Comparison of ENCODE assay signal across 17 cellular contexts in genomic region chr2:135182190-135182589, GRCh38.
DNase-seq lines count a peak whose midpoint lies in the region; ATAC-seq, FAIRE-seq and TF ChIP-seq lines count a peak whose summit lies in the region.
"Had no signal": no experiment of that assay in that cellular context is flagged by ENCODE, and none has a peak within 500 bp of the region (broad histone marks: within the 10 kb centered on the region; RNA-seq: fewer than 3 reads in every experiment).

No MANE protein-coding gene starts in this region.

- H3K18ac ChIP-seq in H1 (ENCODE audit: extremely low read depth, low read length): no peak overlapping the region

- TF ChIP-seq POLR2A in H1 (IDR thresholded peaks at IDR 0.05; ENCODE audit: control extremely low read depth in 1 of 2, low read depth in 2 of 2, low read length in 2 of 2): no peak

- POLR2A ChIA-PET in CD8-positive, alpha-beta T cell (lab: Charles Lee): no interaction called here
- POLR2A ChIA-PET in H1 (lab: Charles Lee; ENCODE audit: partially characterized antibody): interaction anchor here (0.6 to 1.0 kb wide), 2 partner anchors 9 to 198 kb away, joined by 3 read pairs; no protein-coding TSS in a partner anchor

- no peaks in the 10 kb centered on the region for H3K23me2 ChIP-seq in H1 (ENCODE audit: low read depth, low read length)

- H2BK15ac ChIP-seq in H1 (ENCODE audit: low read length): no peak overlapping the region

- no peaks in the 10 kb centered on the region for H3K4me1 Mint-ChIP-seq in CD8-positive, alpha-beta T cell (ENCODE audit: low read depth)
- H3K4me1 Mint-ChIP-seq in neural crest cell: peaks cover 18% of the 10 kb centered on the region
- H3K4me1 Mint-ChIP-seq: CD14-positive monocyte had no signal

- H3K4me3 ChIP-seq in CD8-positive, alpha-beta T cell (ENCODE audit: low read depth, low read length): no peak overlapping the region
- H3K4me3 ChIP-seq in WERI-Rb-1 (ENCODE audit: low read depth, low read length): peak overlapping the region; percentile 40
- H3K4me3 ChIP-seq in H1 (ENCODE audit: extremely low read depth in 1 of 4, insufficient read depth in 2 of 4, low read depth in 3 of 4, low read length in 4 of 4): no peak overlapping the region
- H3K4me3 ChIP-seq: K562 had no signal

- DNase-seq in CD8-positive, alpha-beta T cell: no peak
- peak; percentile 41 for DNase-seq in WERI-Rb-1
- DNase-seq in H1 (ENCODE audit: low read depth in 1 of 2, low spot score in 2 of 2): no peak
- no peak for DNase-seq in neural crest cell (ENCODE audit: low read depth, low spot score)
- no peak for DNase-seq in dedifferentiated amniotic fluid mesenchymal stem cell (ENCODE audit: extremely low spot score)
- DNase-seq in AG08395 (ENCODE audit: low spot score): no peak
- DNase-seq: AML-193; EL; NCI-H187; NCI-H226; NCI-H526 treated with DMSO at 0.1 percent for 48 hours; NK-92 treated with Interleukin-12 subunit alpha and Interleukin-12 subunit beta, amount 100 ng/mL, for 24 hours; SHP77 treated with DMSO at 0.1 percent for 48 hours had no signal

- no peak overlapping the region for H4K91ac ChIP-seq in H1 (replicated peaks; ENCODE audit: insufficient read length, low read length)

- H3K4me3 Mint-ChIP-seq in CD8-positive, alpha-beta T cell: no peak overlapping the region
- H3K4me3 Mint-ChIP-seq in neural crest cell: no peak overlapping the region
- H3K4me3 Mint-ChIP-seq: CD14-positive monocyte had no signal

- H4K5ac ChIP-seq in H1 (ENCODE audit: insufficient read length, low read depth, low read length): no peak overlapping the region

- CTCF ChIA-PET in CD8-positive, alpha-beta T cell (lab: Charles Lee): no interaction called here
- CTCF ChIA-PET in H1 (lab: Charles Lee; ENCODE audit: partially characterized antibody): interaction anchor here (0.9 to 1.6 kb wide), 2 partner anchors 72 to 193 kb away, joined by 3 to 4 read pairs; no protein-coding TSS in a partner anchor

- H3K9ac ChIP-seq in H1 (replicated peaks in 1 of 4; ENCODE audit: extremely low read depth in 1 of 4, low read depth in 3 of 4, low read length in 3 of 4): no peak overlapping the region

- no peak for FAIRE-seq in H1 (lab: Jason Lieb, UNC)
- FAIRE-seq: K562 had no signal

- H2BK20ac ChIP-seq in H1 (ENCODE audit: low read length): no peak overlapping the region

- H4K20me1 ChIP-seq in H1 (replicated peaks in 1 of 2; ENCODE audit: control insufficient read depth in 1 of 2, insufficient read depth in 2 of 2, low read length in 2 of 2): no peaks in the 10 kb centered on the region

- TF ChIP-seq EP300 in H1 (IDR thresholded peaks at IDR 0.05; ENCODE audit: borderline replicate concordance in 1 of 2, low read depth in 2 of 2, low read length in 2 of 2): no peak

- no peak overlapping the region for H2AFZ ChIP-seq in H1 (ENCODE audit: low read length)

- no peak overlapping the region for H4K8ac ChIP-seq in H1 (ENCODE audit: extremely low read depth, insufficient read depth, low read length)

- no peaks in the 10 kb centered on the region for H3K27me3 ChIP-seq in CD8-positive, alpha-beta T cell (ENCODE audit: insufficient read depth, low read length)
- no peaks in the 10 kb centered on the region for H3K27me3 ChIP-seq in WERI-Rb-1 (ENCODE audit: insufficient read depth, low read depth, severe bottlenecking)
- H3K27me3 ChIP-seq in H1 (replicated peaks in 1 of 4; ENCODE audit: control insufficient read depth in 3 of 4, extremely low read depth in 1 of 4, insufficient read depth in 3 of 4, low read length in 3 of 4): no peaks in the 10 kb centered on the region

- H3K36me3 Mint-ChIP-seq in CD8-positive, alpha-beta T cell: peaks cover 10% of the 10 kb centered on the region
- peaks cover 5% of the 10 kb centered on the region for H3K36me3 Mint-ChIP-seq in neural crest cell (ENCODE audit: low read depth)

- no peak overlapping the region for H2BK12ac ChIP-seq in H1 (ENCODE audit: low read depth, low read length)

- H3K79me1 ChIP-seq in H1 (ENCODE audit: low read depth, low read length): no peaks in the 10 kb centered on the region

- intact Hi-C loops in CD8-positive, alpha-beta T cell (cut with DNase I, micrococcal nuclease): no loop called here

- WGBS in H1 (ENCODE audit: extremely low coverage in 1 of 2, insufficient coverage in 1 of 2, insufficient read length in 1 of 2, insufficient replicate concordance in 2 of 2, low coverage in 1 of 2, low lambda C conversion rate in 2 of 2, missing lambda C conversion rate in 1 of 2), 2 experiments: 83% methylated on average over 8 of the region's 8 CpGs; no CpG with 5 or more reads in 1 of the 2 experiments

- H3K23ac ChIP-seq in H1 (ENCODE audit: insufficient read length): no peak overlapping the region

- H3K4me2 ChIP-seq in H1 (ENCODE audit: insufficient read depth in 1 of 2, low read depth in 2 of 2, low read length in 2 of 2): no peak overlapping the region

- no peaks in the 10 kb centered on the region for H3K36me3 ChIP-seq in CD8-positive, alpha-beta T cell (ENCODE audit: insufficient read depth, low read length)
- peaks cover 3% of the 10 kb centered on the region; the same call in 1 of the 2 replicates for H3K36me3 ChIP-seq in WERI-Rb-1
- 0 out of 8 replicates have a peak, but pooled peaks cover 0 to 3% (median 0%) of the 10 kb centered on the region in 4 experiments for H3K36me3 ChIP-seq in H1 (ENCODE audit: control insufficient read depth in 2 of 4, insufficient read depth in 4 of 4, low read length in 3 of 4)

- no peak overlapping the region for H3K27ac ChIP-seq in CD8-positive, alpha-beta T cell (ENCODE audit: low read depth, low read length)
- H3K27ac ChIP-seq in WERI-Rb-1: peak overlapping the region; percentile 95
- H3K27ac ChIP-seq in H1 (ENCODE audit: low read depth, low read length): 0 out of 2 replicates have a peak overlapping the region, but pooled peaks have one; percentile 25

- H3K4me1 ChIP-seq in CD8-positive, alpha-beta T cell (ENCODE audit: insufficient read depth, low read length): no peaks in the 10 kb centered on the region
- peaks cover 0 to 3% (median under 1%) of the 10 kb centered on the region in 4 experiments; a peak in 2 of 7 replicates for H3K4me1 ChIP-seq in H1 (replicated peaks in 1 of 4; ENCODE audit: control insufficient read depth in 3 of 4, insufficient read depth in 4 of 4, low read length in 3 of 4)

- H3K14ac ChIP-seq in H1 (ENCODE audit: insufficient read length): no peak overlapping the region

- H3K56ac ChIP-seq in H1 (replicated peaks; ENCODE audit: insufficient read length, low read depth, low read length): no peak overlapping the region

- H2BK5ac ChIP-seq in H1 (ENCODE audit: low read depth, low read length): no peak overlapping the region; the same call in 1 of the 2 replicates

- H3K9me3 Mint-ChIP-seq in CD8-positive, alpha-beta T cell: no peaks in the 10 kb centered on the region
- peaks cover under 1% of the 10 kb centered on the region for H3K9me3 Mint-ChIP-seq in neural crest cell

- no peaks in the 10 kb centered on the region for H3K79me2 ChIP-seq in H1 (ENCODE audit: control insufficient read depth in 1 of 2, insufficient read depth in 2 of 2, low read length in 2 of 2)

- TF ChIP-seq CTCF in CD8-positive, alpha-beta T cell (IDR thresholded peaks at IDR 0.05): no peak
- TF ChIP-seq CTCF in WERI-Rb-1 (IDR thresholded peaks at IDR 0.05; ENCODE audit: low read depth, low read length): no peak
- TF ChIP-seq CTCF in H1 (IDR thresholded peaks at IDR 0.05; ENCODE audit: control extremely low read depth in 1 of 3, insufficient read depth in 1 of 3, low read depth in 1 of 3, low read length in 3 of 3): no peak
- no peak for TF ChIP-seq CTCF in neural crest cell (conservative IDR thresholded peaks at IDR 0.05)

- H3K9me3 ChIP-seq in CD8-positive, alpha-beta T cell (ENCODE audit: low read length): no peaks in the 10 kb centered on the region
- H3K9me3 ChIP-seq in WERI-Rb-1 (ENCODE audit: severe bottlenecking): no peaks in the 10 kb centered on the region
- H3K9me3 ChIP-seq in H1 (ENCODE audit: insufficient read depth in 2 of 2, low read depth in 1 of 2, low read length in 1 of 2): peaks cover 0 to 2% of the 10 kb centered on the region in 2 experiments; a peak in 1 of 4 replicates

- peak overlapping the region; percentile 66 for H3K27ac Mint-ChIP-seq in CD8-positive, alpha-beta T cell
- peak overlapping the region; percentile 58 for H3K27ac Mint-ChIP-seq in neural crest cell (ENCODE audit: unreplicated experiment)

- no peaks in the 10 kb centered on the region for H3K27me3 Mint-ChIP-seq in CD8-positive, alpha-beta T cell (ENCODE audit: low read depth)
- no peaks in the 10 kb centered on the region for H3K27me3 Mint-ChIP-seq in neural crest cell (ENCODE audit: low read depth)

- no peak for ATAC-seq in CD8-positive, alpha-beta T cell
- no peak for ATAC-seq in GM19397 (IDR thresholded peaks at IDR 0.05; ENCODE audit: unreplicated experiment)
- ATAC-seq: HCT116, K562 had no signal

- H2BK120ac ChIP-seq in H1 (replicated peaks; ENCODE audit: low read depth, low read length): no peak overlapping the region

- no peak overlapping the region for H2AK5ac ChIP-seq in H1 (ENCODE audit: low read depth, low read length)

- H3K4ac ChIP-seq in H1 (replicated peaks; ENCODE audit: insufficient read length, low read depth, low read length): no peak overlapping the region

- TF ChIP-seq RAD21 in H1 (IDR thresholded peaks at IDR 0.05 in 1 of 2, conservative IDR thresholded peaks at IDR 0.05 in 1 of 2; ENCODE audit: low read depth in 2 of 2, low read length in 2 of 2): no peak

TF ChIP-seq in H1, 55 proteins besides CTCF, POLR2A, EP300 and RAD21:
- TF ChIP-seq USF2 (IDR thresholded peaks at IDR 0.05; ENCODE audit: low read length): no peak
- TF ChIP-seq YY1 (IDR thresholded peaks at IDR 0.05; ENCODE audit: low read depth, low read length): no peak
- TF ChIP-seq CBX5 (IDR thresholded peaks at IDR 0.05; ENCODE audit: low read depth, low read length): no peak
- TF ChIP-seq HDAC2 (IDR thresholded peaks at IDR 0.05; ENCODE audit: borderline replicate concordance in 1 of 2, low read depth in 2 of 2, low read length in 2 of 2): no peak
- TF ChIP-seq SP1 (IDR thresholded peaks at IDR 0.05; ENCODE audit: low read depth, low read length): no peak
- TF ChIP-seq JUND (IDR thresholded peaks at IDR 0.05; ENCODE audit: low read length): no peak
- TF ChIP-seq SAP30 (IDR thresholded peaks at IDR 0.05; ENCODE audit: insufficient read depth, insufficient replicate concordance, low read length): no peak
- no peak for TF ChIP-seq BACH1 (IDR thresholded peaks at IDR 0.05; ENCODE audit: low read length)
- no peak for TF ChIP-seq CBX8 (IDR thresholded peaks at IDR 0.05; ENCODE audit: borderline replicate concordance, low read depth, low read length)
